ENCODE assay signal across 20 cellular contexts in the genomic region with DNA sequence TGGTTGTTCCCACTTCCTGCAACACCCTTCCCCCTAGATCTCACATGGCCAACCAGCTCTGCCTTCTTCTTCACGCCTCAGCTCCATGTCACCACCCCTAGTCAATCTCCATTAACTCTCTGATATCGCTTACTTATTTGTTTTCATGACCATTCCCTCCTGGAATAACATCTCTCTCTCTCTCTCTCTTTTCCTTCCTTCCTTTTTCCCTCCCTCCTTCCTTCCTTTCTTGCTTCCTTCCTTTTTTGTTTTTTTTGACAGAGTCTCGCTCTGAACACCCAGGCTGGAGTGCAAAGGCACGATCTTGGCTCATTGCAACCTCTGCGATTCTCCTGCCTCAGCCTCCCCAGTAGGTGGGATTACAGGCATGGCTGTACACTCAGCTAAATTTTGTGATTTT. TPM values are rescaled to one million over a fixed set of nuclear protein-coding genes. Genes with fewer than 3 reads are reported as not detected.
DNase-seq lines count a peak whose midpoint lies in the region; ATAC-seq, FAIRE-seq and TF ChIP-seq lines count a peak whose summit lies in the region.
"Had no signal": no experiment of that assay in that cellular context is flagged by ENCODE, and none has a peak within 500 bp of the region (broad histone marks: within the 10 kb centered on the region; RNA-seq: fewer than 3 reads in every experiment).

No MANE protein-coding gene starts in this region.

- H3K27ac ChIP-seq in mesendoderm (ENCODE audit: low read depth, low read length) (no peak overlapping the region), kidney (ENCODE audit: low read depth in 2 of 2, low read length in 2 of 2) (no peak overlapping the region)
- H3K27ac ChIP-seq: KMS-11, sigmoid colon had no signal

- no peak overlapping the region for H3K4ac ChIP-seq in mesendoderm (ENCODE audit: low read depth, low read length)

- no peaks in the 10 kb centered on the region for H3K27me3 ChIP-seq in mesendoderm (ENCODE audit: insufficient read depth, low read length, poor library complexity)
- H3K27me3 ChIP-seq: sigmoid colon had no signal

- H3K27ac Mint-ChIP-seq in stimulated activated naive CD8-positive, alpha-beta T cell treated with anti-CD3 and anti-CD28 coated beads, Interleukin-15, Interleukin-2, amounts not matched to agents 100 ng/mL and 50 ng/mL, for 24 hours, result peak overlapping the region; percentile 0
- peak overlapping the region in 1 of 2 donors; percentile 11 for H3K27ac Mint-ChIP-seq in stimulated activated naive CD8-positive, alpha-beta T cell treated with anti-CD3 and anti-CD28 coated beads, Interleukin-15, amount 100 ng/mL, for 72 hours
- peak overlapping the region; percentile 46 for H3K27ac Mint-ChIP-seq in activated naive CD8-positive, alpha-beta T cell treated with anti-CD3 and anti-CD28 coated beads, Interleukin-2, amount 10 ng/mL, durations not matched to agents 7 days and 5 days
- no peak overlapping the region for H3K27ac Mint-ChIP-seq in type B pancreatic cell

- no peak overlapping the region for H3K18ac ChIP-seq in mesendoderm (ENCODE audit: low read length)

- ATAC-seq in stimulated activated naive CD8-positive, alpha-beta T cell treated with anti-CD3 and anti-CD28 coated beads, Interleukin-15, amount 100 ng/mL, for 72 hours, result no peak
- ATAC-seq in activated naive CD8-positive, alpha-beta T cell treated with anti-CD3 and anti-CD28 coated beads, Interleukin-2, amount 10 ng/mL, durations not matched to agents 7 days and 5 days (ENCODE audit: low read depth), result no peak
- ATAC-seq in HG03196 (IDR thresholded peaks at IDR 0.05; ENCODE audit: unreplicated experiment) (no peak), HG03159 (IDR thresholded peaks at IDR 0.05; ENCODE audit: unreplicated experiment) (no peak)

- H3K4me1 Mint-ChIP-seq in stimulated activated naive CD8-positive, alpha-beta T cell treated with anti-CD3 and anti-CD28 coated beads, Interleukin-15, Interleukin-2, amounts not matched to agents 100 ng/mL and 50 ng/mL, for 24 hours (ENCODE audit: low read depth), result peaks cover 23% of the 10 kb centered on the region
- peaks cover 30% of the 10 kb centered on the region for H3K4me1 Mint-ChIP-seq in stimulated activated naive CD8-positive, alpha-beta T cell treated with anti-CD3 and anti-CD28 coated beads, Interleukin-15, amount 100 ng/mL, for 72 hours
- peaks cover 14% of the 10 kb centered on the region for H3K4me1 Mint-ChIP-seq in activated naive CD8-positive, alpha-beta T cell treated with anti-CD3 and anti-CD28 coated beads, Interleukin-2, amount 10 ng/mL, durations not matched to agents 7 days and 5 days
- H3K4me1 Mint-ChIP-seq in type B pancreatic cell (ENCODE audit: unreplicated experiment), result peaks cover 15% of the 10 kb centered on the region

- H4K8ac ChIP-seq in mesendoderm (ENCODE audit: low read depth, low read length), result no peak overlapping the region

- H3K79me2 ChIP-seq in mesendoderm (ENCODE audit: control insufficient read depth, insufficient read depth, low read length), result no peaks in the 10 kb centered on the region

- H3K4me1 ChIP-seq in mesendoderm (ENCODE audit: control insufficient read depth, low read depth, low read length) (peaks cover 4% of the 10 kb centered on the region), kidney (ENCODE audit: control insufficient read depth in 1 of 2, insufficient read depth in 1 of 2, low read depth in 1 of 2, low read length in 2 of 2) (no peaks in the 10 kb centered on the region)

- no peaks in the 10 kb centered on the region for H3K27me3 Mint-ChIP-seq in stimulated activated naive CD8-positive, alpha-beta T cell treated with anti-CD3 and anti-CD28 coated beads, Interleukin-15, Interleukin-2, amounts not matched to agents 100 ng/mL and 50 ng/mL, for 24 hours
- no peaks in the 10 kb centered on the region for H3K27me3 Mint-ChIP-seq in stimulated activated naive CD8-positive, alpha-beta T cell treated with anti-CD3 and anti-CD28 coated beads, Interleukin-15, amount 100 ng/mL, for 72 hours
- peaks cover 9% of the 10 kb centered on the region for H3K27me3 Mint-ChIP-seq in activated naive CD8-positive, alpha-beta T cell treated with anti-CD3 and anti-CD28 coated beads, Interleukin-2, amount 10 ng/mL, durations not matched to agents 7 days and 5 days
- H3K27me3 Mint-ChIP-seq in type B pancreatic cell, result peaks cover 4% of the 10 kb centered on the region

- H3K9ac ChIP-seq in mesendoderm (ENCODE audit: low read length) (no peak overlapping the region), kidney (ENCODE audit: low read length in 2 of 2) (no peak overlapping the region)
- H3K9ac ChIP-seq: KMS-11 had no signal

- no peak overlapping the region for H3K4me2 ChIP-seq in mesendoderm (ENCODE audit: low read length)
- H3K4me2 ChIP-seq: KMS-11 had no signal

- no peak for DNase-seq in stimulated activated naive CD8-positive, alpha-beta T cell treated with anti-CD3 and anti-CD28 coated beads, Interleukin-15, amount 100 ng/mL, for 72 hours
- no peak for DNase-seq in activated naive CD8-positive, alpha-beta T cell treated with anti-CD3 and anti-CD28 coated beads, Interleukin-2, amount 10 ng/mL, durations not matched to agents 7 days and 5 days
- DNase-seq in mesendoderm, result no peak
- no peak for DNase-seq in type B pancreatic cell (ENCODE audit: extremely low spot score, unreplicated experiment)
- no peak for DNase-seq in kidney
- DNase-seq: ACHN; activated naive CD4-positive, alpha-beta T cell treated with anti-CD3 and anti-CD28 coated beads, Interleukin-2, amount 50 U/mL, for 16 hours; activated T-cell treated with anti-CD3 and anti-CD28 coated beads, Interleukin-2, amount 50 U/mL, for 48 hours; C1 segment of cervical spinal cord; effector memory CD4-positive, alpha-beta T cell; kidney glomerular epithelial cell; mammary epithelial cell; NCI-H524; sigmoid colon; T1000 had no signal

- intact Hi-C loops in kidney (cut with DNase I), result no loop called here

- FAIRE-seq in kidney (lab: Jason Lieb, UNC), result no peak
- FAIRE-seq: urothelium cell line had no signal

- H3K9me3 ChIP-seq in kidney (ENCODE audit: control insufficient read depth in 1 of 2, low read length in 2 of 2), result no peaks in the 10 kb centered on the region
- H3K9me3 ChIP-seq: sigmoid colon had no signal

- no peak overlapping the region for H2BK120ac ChIP-seq in mesendoderm (ENCODE audit: low read depth, low read length)

- POLR2A ChIA-PET in activated naive CD8-positive, alpha-beta T cell treated with anti-CD3 and anti-CD28 coated beads, Interleukin-2, amount 10 ng/mL, durations not matched to agents 7 days and 5 days (lab: Charles Lee), result no interaction called here

- H3K56ac ChIP-seq in mesendoderm (ENCODE audit: low read length), result peak overlapping the region; percentile 42

- H3K9me3 Mint-ChIP-seq in stimulated activated naive CD8-positive, alpha-beta T cell treated with anti-CD3 and anti-CD28 coated beads, Interleukin-15, Interleukin-2, amounts not matched to agents 100 ng/mL and 50 ng/mL, for 24 hours, result no peaks in the 10 kb centered on the region
- H3K9me3 Mint-ChIP-seq in stimulated activated naive CD8-positive, alpha-beta T cell treated with anti-CD3 and anti-CD28 coated beads, Interleukin-15, amount 100 ng/mL, for 72 hours, result peaks cover 0 to 5% of the 10 kb centered on the region in 2 donors
- H3K9me3 Mint-ChIP-seq in activated naive CD8-positive, alpha-beta T cell treated with anti-CD3 and anti-CD28 coated beads, Interleukin-2, amount 10 ng/mL, durations not matched to agents 7 days and 5 days, result no peaks in the 10 kb centered on the region
- no peaks in the 10 kb centered on the region for H3K9me3 Mint-ChIP-seq in type B pancreatic cell

- no peak overlapping the region for H3K4me3 Mint-ChIP-seq in stimulated activated naive CD8-positive, alpha-beta T cell treated with anti-CD3 and anti-CD28 coated beads, Interleukin-15, Interleukin-2, amounts not matched to agents 100 ng/mL and 50 ng/mL, for 24 hours
- H3K4me3 Mint-ChIP-seq in stimulated activated naive CD8-positive, alpha-beta T cell treated with anti-CD3 and anti-CD28 coated beads, Interleukin-15, amount 100 ng/mL, for 72 hours, result peak overlapping the region in 1 of 2 donors; percentile 32
- H3K4me3 Mint-ChIP-seq in activated naive CD8-positive, alpha-beta T cell treated with anti-CD3 and anti-CD28 coated beads, Interleukin-2, amount 10 ng/mL, durations not matched to agents 7 days and 5 days, result no peak overlapping the region
- peak overlapping the region; percentile 80 for H3K4me3 Mint-ChIP-seq in type B pancreatic cell

- H2BK15ac ChIP-seq in mesendoderm (replicated peaks; ENCODE audit: low read depth), result no peak overlapping the region

- TF ChIP-seq CTCF in type B pancreatic cell (conservative IDR thresholded peaks at IDR 0.05) (no peak), kidney (IDR thresholded peaks at IDR 0.05; ENCODE audit: borderline replicate concordance, extremely low read depth, insufficient read depth) (no peak)

- no peak overlapping the region for H3K23ac ChIP-seq in mesendoderm (ENCODE audit: low read length)

- H3K79me1 ChIP-seq in mesendoderm (ENCODE audit: low read length), result no peaks in the 10 kb centered on the region

- H3K36me3 Mint-ChIP-seq in stimulated activated naive CD8-positive, alpha-beta T cell treated with anti-CD3 and anti-CD28 coated beads, Interleukin-15, Interleukin-2, amounts not matched to agents 100 ng/mL and 50 ng/mL, for 24 hours (ENCODE audit: low read depth), result no peaks in the 10 kb centered on the region
- H3K36me3 Mint-ChIP-seq in activated naive CD8-positive, alpha-beta T cell treated with anti-CD3 and anti-CD28 coated beads, Interleukin-2, amount 10 ng/mL, durations not matched to agents 7 days and 5 days, result peaks cover 1% of the 10 kb centered on the region
- no peaks in the 10 kb centered on the region for H3K36me3 Mint-ChIP-seq in type B pancreatic cell

- H2BK5ac ChIP-seq in mesendoderm (ENCODE audit: low read length), result no peak overlapping the region

- H2AK5ac ChIP-seq in mesendoderm (ENCODE audit: low read length), result peak overlapping the region; percentile 77

- H3K36me3 ChIP-seq in mesendoderm (ENCODE audit: control insufficient read depth, insufficient read depth, low read length) (no peaks in the 10 kb centered on the region), kidney (ENCODE audit: control insufficient read depth in 1 of 2, insufficient read depth in 2 of 2, low read length in 2 of 2) (no peaks in the 10 kb centered on the region)
- H3K36me3 ChIP-seq: sigmoid colon had no signal

- H3K4me3 ChIP-seq in mesendoderm (ENCODE audit: low read length) (no peak overlapping the region), kidney (ENCODE audit: low read length in 2 of 2) (no peak overlapping the region)
- H3K4me3 ChIP-seq: sigmoid colon had no signal

- WGBS in mesendoderm (ENCODE audit: extremely low coverage, insufficient coverage, low lambda C conversion rate), result no CpG with 5 or more reads among the region's 5 CpGs

- H4K5ac ChIP-seq in mesendoderm (ENCODE audit: low read length), result no peak overlapping the region

RNA-seq across cellular contexts. Expression of a gene that starts 44.9 kb away (rescaled TPM):
- total RNA-seq in activated naive CD8-positive, alpha-beta T cell treated with anti-CD3 and anti-CD28 coated beads, Interleukin-2, amount 10 ng/mL, durations not matched to agents 7 days and 5 days, result 10 to 100 TPM; 15.0 to 16.4 TPM
- 34.1 TPM for polyA plus RNA-seq in mesendoderm (2013, experiment 1 of 2)
- 34.3 TPM for polyA plus RNA-seq in mesendoderm (2013, experiment 2 of 2)
- 24.9 and 62.4 TPM in 2 replicates for total RNA-seq in type B pancreatic cell (ENCODE audit: low replicate concordance)
- 30.2 TPM for total RNA-seq in kidney
- 6.3 TPM for polyA plus RNA-seq in kidney (ENCODE audit: insufficient read depth, low read depth, low replicate concordance)
